9 cellular contexts compared by ENCODE assay signal in genomic region chr9:132163457-132163875, GRCh38. TPM values are rescaled to one million over a fixed set of nuclear protein-coding genes. Genes with fewer than 3 reads are reported as not detected.
A peak's percentile ranks its signal among the peaks of the same experiment; 100 is the strongest.
DNase-seq lines count a peak whose midpoint lies in the region; ATAC-seq, FAIRE-seq and TF ChIP-seq lines count a peak whose summit lies in the region.
"Had no signal": no experiment of that assay in that cellular context is flagged by ENCODE, and none has a peak within 500 bp of the region (broad histone marks: within the 10 kb centered on the region; RNA-seq: fewer than 3 reads in every experiment).

No MANE protein-coding gene starts in this region.

- H3K27me3 ChIP-seq in astrocyte (ENCODE audit: insufficient read depth, low read length): peaks cover 61% of the 10 kb centered on the region
- H3K27me3 ChIP-seq in upper lobe of left lung: peaks cover 0 to 38% (median 14%) of the 10 kb centered on the region in 4 donors

- no peaks in the 10 kb centered on the region for H3K36me3 ChIP-seq in astrocyte (ENCODE audit: insufficient read depth, low read length)
- no peaks in the 10 kb centered on the region for H3K36me3 ChIP-seq in upper lobe of left lung

- H3K9me3 Mint-ChIP-seq in activated T-cell treated with anti-CD3 and anti-CD28 coated beads, Interleukin-2, amount 50 U/mL, for 72 hours: no peaks in the 10 kb centered on the region
- no peaks in the 10 kb centered on the region for H3K9me3 Mint-ChIP-seq in astrocyte (ENCODE audit: unreplicated experiment)

- H3K27ac ChIP-seq in astrocyte (ENCODE audit: low read depth, low read length): no peak overlapping the region
- no peak overlapping the region for H3K27ac ChIP-seq in upper lobe of left lung

- H2AFZ ChIP-seq in astrocyte (ENCODE audit: low read depth, low read length): no peak overlapping the region

- H3K4me1 Mint-ChIP-seq in activated T-cell treated with anti-CD3 and anti-CD28 coated beads, Interleukin-2, amount 50 U/mL, for 72 hours (ENCODE audit: low read depth): peaks cover 5% of the 10 kb centered on the region
- peaks cover 3% of the 10 kb centered on the region for H3K4me1 Mint-ChIP-seq in astrocyte (ENCODE audit: low read depth, unreplicated experiment)

- H3K27me3 Mint-ChIP-seq in activated T-cell treated with anti-CD3 and anti-CD28 coated beads, Interleukin-2, amount 50 U/mL, for 72 hours (ENCODE audit: low read depth): peaks cover 67% of the 10 kb centered on the region
- peaks cover 73% of the 10 kb centered on the region for H3K27me3 Mint-ChIP-seq in astrocyte (ENCODE audit: low read depth, unreplicated experiment)

- H3K4me1 ChIP-seq in astrocyte (ENCODE audit: insufficient read depth, low read length) (peaks cover 20% of the 10 kb centered on the region), upper lobe of left lung (peaks cover 28 to 44% (median 32%) of the 10 kb centered on the region in 4 donors)

- peaks cover 48% of the 10 kb centered on the region for H4K20me1 ChIP-seq in astrocyte (ENCODE audit: insufficient read depth, low read length)

- H3K27ac Mint-ChIP-seq in activated T-cell treated with anti-CD3 and anti-CD28 coated beads, Interleukin-2, amount 50 U/mL, for 72 hours: no peak overlapping the region
- H3K27ac Mint-ChIP-seq in astrocyte (ENCODE audit: unreplicated experiment): no peak overlapping the region

- TF ChIP-seq CTCF in astrocyte (IDR thresholded peaks at IDR 0.05; ENCODE audit: insufficient read depth, low read depth, low read length): no peak
- no peak for TF ChIP-seq CTCF in upper lobe of left lung (IDR thresholded peaks at IDR 0.05)

- FAIRE-seq in astrocyte (lab: Jason Lieb, UNC): no peak

- H3K9me3 ChIP-seq in astrocyte (ENCODE audit: insufficient read depth, low read depth, low read length): no peaks in the 10 kb centered on the region
- no peaks in the 10 kb centered on the region for H3K9me3 ChIP-seq in upper lobe of left lung

- DNase-seq in activated T-cell treated with anti-CD3 and anti-CD28 coated beads, Interleukin-2, amount 50 U/mL, for 72 hours: no peak
- DNase-seq in activated T-cell treated with anti-CD3 and anti-CD28 coated beads, Interleukin-2, amount 50 U/mL, for 48 hours: no peak
- DNase-seq in astrocyte (ENCODE audit: low read depth): no peak
- no peak for DNase-seq in left lobe of liver (ENCODE audit: low spot score)
- DNase-seq in upper lobe of left lung: peak in 1 of 2 donors; percentile 85
- DNase-seq in iPS-NIHi11 (ENCODE audit: low spot score): no peak
- DNase-seq in NCI-H510A (lab: John Stamatoyannopoulos, UW): no peak
- DNase-seq: activated CD4-positive, alpha-beta T cell treated with anti-CD3 and anti-CD28 coated beads, Interleukin-2, amount 50 U/mL, for 4 hours had no signal

- H3K4me3 ChIP-seq in astrocyte (ENCODE audit: insufficient read depth, low read depth, low read length) (no peak overlapping the region), upper lobe of left lung (peak overlapping the region; percentile 46 to 88 (median 72))

- H3K36me3 Mint-ChIP-seq in activated T-cell treated with anti-CD3 and anti-CD28 coated beads, Interleukin-2, amount 50 U/mL, for 72 hours (ENCODE audit: insufficient read depth in 2 of 2): peaks cover 0 to 5% of the 10 kb centered on the region in 2 donors
- peaks cover 2% of the 10 kb centered on the region for H3K36me3 Mint-ChIP-seq in astrocyte (ENCODE audit: low read depth, unreplicated experiment)

- WGBS in upper lobe of left lung, 2 donors: 0 to 1% methylated on average over 11 to 14 of the region's 29 CpGs

- no peak for TF ChIP-seq POLR2A in upper lobe of left lung (IDR thresholded peaks at IDR 0.05)

- peak overlapping the region; percentile 96 for H3K4me2 ChIP-seq in astrocyte (ENCODE audit: low read length)

- no peak overlapping the region for H3K9ac ChIP-seq in astrocyte (ENCODE audit: low read length)

- ATAC-seq in activated T-cell treated with anti-CD3 and anti-CD28 coated beads, Interleukin-2, amount 50 U/mL, for 72 hours (replicated peaks in 1 of 2): no peak
- ATAC-seq in left lobe of liver (peak; percentile 33), upper lobe of left lung (ENCODE audit: low FRiP score in 2 of 2) (no peak), HG03354 (IDR thresholded peaks at IDR 0.05; ENCODE audit: poor library complexity, severe bottlenecking, unreplicated experiment) (no peak)

- TF ChIP-seq EP300 in upper lobe of left lung (IDR thresholded peaks at IDR 0.05): no peak

- no peaks in the 10 kb centered on the region for H3K79me2 ChIP-seq in astrocyte (ENCODE audit: insufficient read depth, low read length)

- peak overlapping the region; percentile 55 to 70 for H3K4me3 Mint-ChIP-seq in activated T-cell treated with anti-CD3 and anti-CD28 coated beads, Interleukin-2, amount 50 U/mL, for 72 hours
- H3K4me3 Mint-ChIP-seq in astrocyte (ENCODE audit: unreplicated experiment): no peak overlapping the region

RNA-seq across cellular contexts. Expression of gene NTNG2, which starts 1.6 kb away (rescaled TPM):
- total RNA-seq in activated T-cell treated with anti-CD3 and anti-CD28 coated beads, Interleukin-2, amount 50 U/mL, for 72 hours: 1 to 10 TPM; 3.2 to 5.4 TPM
- 2.4 and 2.5 TPM in 2 replicates for total RNA-seq in astrocyte
- total RNA-seq in left lobe of liver: 0.38 TPM
- total RNA-seq in upper lobe of left lung: 1 to 10 TPM; 2.1 to 8.2 (median 4.3) TPM
